Comparison of ENCODE assay signal across 21 cellular contexts in the genomic region with DNA sequence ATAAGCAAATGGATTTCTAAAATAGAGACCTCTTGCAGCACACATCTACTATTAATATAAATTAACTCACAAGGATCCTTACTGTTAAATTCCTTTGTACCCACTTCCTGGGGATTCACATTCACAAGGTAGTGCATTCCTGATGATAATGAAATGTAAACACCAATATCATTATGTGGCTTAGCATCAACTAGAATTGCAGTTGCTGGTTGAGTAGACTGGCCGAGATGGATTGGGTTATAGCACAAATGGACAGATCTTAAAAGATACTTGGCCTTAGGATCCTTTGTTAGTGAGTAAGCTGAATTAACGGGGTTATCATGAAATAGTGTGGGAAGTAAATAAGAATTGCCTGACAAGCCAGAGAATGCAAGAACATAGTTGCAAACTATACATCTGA.
DNase-seq lines count a peak whose midpoint lies in the region; ATAC-seq and TF ChIP-seq lines count a peak whose summit lies in the region.
"Had no signal": no experiment of that assay in that cellular context is flagged by ENCODE, and none has a peak within 500 bp of the region (broad histone marks: within the 10 kb centered on the region; RNA-seq: fewer than 3 reads in every experiment).

No MANE protein-coding gene starts in this region.

- peaks cover 4 to 65% of the 10 kb centered on the region in 2 donors for H3K4me1 ChIP-seq in thoracic aorta (ENCODE audit: control insufficient read depth in 1 of 2, low read depth in 2 of 2)
- no peaks in the 10 kb centered on the region for H3K4me1 ChIP-seq in CD8-positive, alpha-beta memory T cell (ENCODE audit: insufficient read depth, low read length)
- H3K4me1 ChIP-seq: A549; BE2C; BLaER1 treated with 17β-estradiol and CSF1 and Interleukin-3, amounts not matched to agents 10 nM and 100 nM; Caco-2 had no signal

- H3K36me3 Mint-ChIP-seq in CD8-positive, alpha-beta memory T cell = peaks cover 0 to 14% (median 2%) of the 10 kb centered on the region in 3 donors
- H3K36me3 Mint-ChIP-seq: CD4-positive, alpha-beta memory T cell had no signal

- H3K27ac ChIP-seq in thoracic aorta = peak overlapping the region; percentile 27 to 36
- no peak overlapping the region for H3K27ac ChIP-seq in CD8-positive, alpha-beta memory T cell (ENCODE audit: low read depth, low read length)
- H3K27ac ChIP-seq: 22Rv1; A549; BLaER1 treated with 17β-estradiol and CSF1 and Interleukin-3, amounts not matched to agents 10 nM and 100 nM had no signal

- H3K36me3 ChIP-seq in thoracic aorta = no peaks in the 10 kb centered on the region
- H3K36me3 ChIP-seq in CD8-positive, alpha-beta memory T cell (ENCODE audit: insufficient read depth, low read length) = no peaks in the 10 kb centered on the region
- H3K36me3 ChIP-seq: BE2C; BLaER1 treated with 17β-estradiol and CSF1 and Interleukin-3, amounts not matched to agents 10 nM and 100 nM had no signal

- no peak for ATAC-seq in thoracic aorta (ENCODE audit: insufficient number of reproducible peaks, low FRiP score, low read depth)
- ATAC-seq: A549, GM23338, HCT116 had no signal

- no peak overlapping the region for H3K4me3 ChIP-seq in thoracic aorta
- H3K4me3 ChIP-seq in CD8-positive, alpha-beta memory T cell (ENCODE audit: low read length) = no peak overlapping the region
- H3K4me3 ChIP-seq: A549; BLaER1 treated with 17β-estradiol and CSF1 and Interleukin-3, amounts not matched to agents 10 nM and 100 nM; GM23338 had no signal

- no peaks in the 10 kb centered on the region for H3K4me1 Mint-ChIP-seq in CD8-positive, alpha-beta memory T cell
- H3K4me1 Mint-ChIP-seq: CD4-positive, alpha-beta memory T cell; GM23338; H9 had no signal

- H3K27me3 Mint-ChIP-seq in CD8-positive, alpha-beta memory T cell = peaks cover 0 to 2% of the 10 kb centered on the region in 2 donors
- H3K27me3 Mint-ChIP-seq: CD4-positive, alpha-beta memory T cell had no signal

- no peak overlapping the region for H3K4me3 Mint-ChIP-seq in CD8-positive, alpha-beta memory T cell
- H3K4me3 Mint-ChIP-seq: CD4-positive, alpha-beta memory T cell; GM23338; H9 had no signal

- POLR2A ChIA-PET in CD8-positive, alpha-beta memory T cell (lab: Charles Lee) = no interaction called here

- no peaks in the 10 kb centered on the region for H3K9me3 ChIP-seq in thoracic aorta
- no peaks in the 10 kb centered on the region for H3K9me3 ChIP-seq in CD8-positive, alpha-beta memory T cell (ENCODE audit: low read length)
- H3K9me3 ChIP-seq: A549, BE2C had no signal

- peaks cover 0 to 4% (median 3%) of the 10 kb centered on the region in 5 donors for H3K9me3 Mint-ChIP-seq in CD8-positive, alpha-beta memory T cell

- CTCF ChIA-PET in CD8-positive, alpha-beta memory T cell (lab: Charles Lee) = no interaction called here

- DNase-seq in A172 (ENCODE audit: low spot score) = peak; percentile 19
- DNase-seq in M059J (ENCODE audit: low read depth) = peak; percentile 56
- DNase-seq in amniotic epithelial cell (ENCODE audit: low read depth) = peak; percentile 53
- DNase-seq in thoracic aorta (ENCODE audit: low spot score) = no peak
- DNase-seq in NCI-H1436 (lab: John Stamatoyannopoulos, UW) = no peak
- no peak for DNase-seq in CD8-positive, alpha-beta memory T cell
- DNase-seq in GDM1 (lab: John Stamatoyannopoulos, UW) = no peak
- no peak for DNase-seq in NCI-H2227 (lab: John Stamatoyannopoulos, UW; ENCODE audit: unreplicated experiment)
- DNase-seq: ACHN; AML-193; BE2C; Caco-2; CD4-positive, alpha-beta memory T cell; DMS153; DND-41; H9 had no signal

- no peak for TF ChIP-seq CTCF in thoracic aorta (IDR thresholded peaks at IDR 0.05)

- no peak overlapping the region for H3K27ac Mint-ChIP-seq in CD8-positive, alpha-beta memory T cell
- H3K27ac Mint-ChIP-seq: CD4-positive, alpha-beta memory T cell; GM23338; H9 had no signal

- no peaks in the 10 kb centered on the region for H3K27me3 ChIP-seq in thoracic aorta (replicated peaks; ENCODE audit: insufficient read depth)
- H3K27me3 ChIP-seq in CD8-positive, alpha-beta memory T cell (ENCODE audit: insufficient read depth, low read length, poor library complexity, severe bottlenecking) = no peaks in the 10 kb centered on the region
- H3K27me3 ChIP-seq: BE2C; BLaER1 treated with 17β-estradiol and CSF1 and Interleukin-3, amounts not matched to agents 10 nM and 100 nM had no signal

Comparison
In these comparisons a context has a peak if more than half of its experiments do, and no peak if none do; other contexts are left out.
1. DNase-seq: peak in A172 (single experiment), M059J (single experiment) and amniotic epithelial cell (single experiment); none in thoracic aorta (single experiment), NCI-H1436 (single experiment), CD8-positive, alpha-beta memory T cell (0 of 5), GDM1 (single experiment) and NCI-H2227 (single experiment).